ENCODE assay signal across 15 cellular contexts in the genomic region with DNA sequence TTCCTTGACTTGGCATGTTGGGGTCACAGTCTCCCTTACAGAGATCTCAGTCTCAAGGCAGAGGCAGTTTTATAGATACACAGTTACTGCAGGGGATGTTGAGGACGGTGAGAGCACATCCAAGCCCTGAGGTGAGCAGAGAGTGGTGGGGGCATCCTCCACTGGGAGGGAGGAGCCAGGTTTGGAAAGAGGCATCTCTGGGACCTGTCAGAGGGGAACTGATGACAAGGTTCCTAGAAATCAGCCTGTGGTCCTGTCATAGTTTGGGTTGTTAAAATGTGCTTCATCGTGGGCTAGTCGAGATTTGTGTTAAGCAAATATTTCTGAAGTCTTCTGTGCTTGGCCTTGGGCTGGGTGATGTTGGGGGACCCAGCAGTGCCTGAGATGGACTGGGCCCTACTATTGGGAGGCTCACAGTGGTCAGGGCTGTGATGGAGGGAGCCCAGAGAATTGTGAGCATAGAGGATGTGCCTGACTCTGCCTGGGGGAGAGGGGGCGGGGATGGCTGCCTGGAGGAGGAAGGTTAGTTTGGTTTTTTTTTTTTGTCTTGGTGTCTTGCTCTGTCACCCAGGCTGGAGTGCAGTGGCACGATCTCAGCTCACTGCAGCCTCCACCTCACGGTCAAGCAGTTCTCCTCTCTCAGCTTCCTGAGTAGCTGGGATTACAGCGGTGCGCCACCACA. TPM values are rescaled to one million over a fixed set of nuclear protein-coding genes. Genes with fewer than 3 reads are reported as not detected.
DNase-seq lines count a peak whose midpoint lies in the region; ATAC-seq and TF ChIP-seq lines count a peak whose summit lies in the region.
"Had no signal": no experiment of that assay in that cellular context is flagged by ENCODE, and none has a peak within 500 bp of the region (broad histone marks: within the 10 kb centered on the region; RNA-seq: fewer than 3 reads in every experiment).

No MANE protein-coding gene starts in this region.

- peaks cover 41% of the 10 kb centered on the region for H3K36me3 Mint-ChIP-seq in activated T-cell treated with anti-CD3 and anti-CD28 coated beads, Interleukin-2, amount 50 U/mL, for 4 hours (ENCODE audit: insufficient read depth)
- H3K36me3 Mint-ChIP-seq in central memory CD8-positive, alpha-beta T cell (ENCODE audit: insufficient read depth): peaks cover 45% of the 10 kb centered on the region
- peaks cover 100% of the 10 kb centered on the region for H3K36me3 Mint-ChIP-seq in stimulated activated effector memory CD8-positive, alpha-beta T cell treated with anti-CD3 and anti-CD28 coated beads, Interleukin-12 subunit alpha, Interleukin-12 subunit beta, amount 100 ng/mL, for 72 hours

- no peak for TF ChIP-seq CTCF in SU-DHL-6 (IDR thresholded peaks at IDR 0.05; ENCODE audit: insufficient read depth, low read length, poor library complexity, severe bottlenecking)

- H3K4me3 ChIP-seq in SU-DHL-6 (ENCODE audit: insufficient read depth, low read length, poor library complexity, severe bottlenecking): no peak overlapping the region
- H3K4me3 ChIP-seq: lung had no signal

- peak overlapping the region; percentile 77 for H3K27ac ChIP-seq in SU-DHL-6 (ENCODE audit: low read depth, low read length)

- peak overlapping the region; percentile 98 for H3K4me3 Mint-ChIP-seq in activated T-cell treated with anti-CD3 and anti-CD28 coated beads, Interleukin-2, amount 50 U/mL, for 4 hours
- H3K4me3 Mint-ChIP-seq in central memory CD8-positive, alpha-beta T cell: peak overlapping the region; percentile 98
- peak overlapping the region; percentile 94 for H3K4me3 Mint-ChIP-seq in stimulated activated effector memory CD8-positive, alpha-beta T cell treated with anti-CD3 and anti-CD28 coated beads, Interleukin-12 subunit alpha, Interleukin-12 subunit beta, amount 100 ng/mL, for 72 hours

- H3K27me3 ChIP-seq in SU-DHL-6 (ENCODE audit: low read length): no peaks in the 10 kb centered on the region

- H4K20me1 ChIP-seq in SU-DHL-6 (ENCODE audit: low read depth, low read length): no peaks in the 10 kb centered on the region; the same call in 1 of the 2 replicates

- H2AFZ ChIP-seq in SU-DHL-6 (ENCODE audit: low read depth, low read length, severe bottlenecking): no peak overlapping the region

- peaks cover 7% of the 10 kb centered on the region; the same call in 1 of the 2 replicates for H3F3A ChIP-seq in SU-DHL-6 (ENCODE audit: insufficient read depth)

- H3K9me2 ChIP-seq in SU-DHL-6 (replicated peaks; ENCODE audit: insufficient read depth, low read length): no peaks in the 10 kb centered on the region

- H3K79me2 ChIP-seq in SU-DHL-6 (ENCODE audit: insufficient read depth, low read length): peaks cover 95% of the 10 kb centered on the region

- H3K4me2 ChIP-seq in SU-DHL-6 (ENCODE audit: low read depth, low read length, poor library complexity, severe bottlenecking): peak overlapping the region; percentile 97

- no peak for ATAC-seq in activated T-cell treated with anti-CD3 and anti-CD28 coated beads, Interleukin-2, amount 50 U/mL, for 4 hours
- no peak for ATAC-seq in central memory CD8-positive, alpha-beta T cell (replicated peaks; ENCODE audit: extremely low read depth, poor library complexity, severe bottlenecking)
- no peak for ATAC-seq in stimulated activated effector memory CD8-positive, alpha-beta T cell treated with anti-CD3 and anti-CD28 coated beads, Interleukin-12 subunit alpha, Interleukin-12 subunit beta, amount 100 ng/mL, for 72 hours
- no peak for ATAC-seq in Right ventricle myocardium inferior

- DNase-seq in activated T-cell treated with anti-CD3 and anti-CD28 coated beads, Interleukin-2, amount 50 U/mL, for 4 hours: no peak
- DNase-seq in activated T-cell treated with anti-CD3 and anti-CD28 coated beads, Interleukin-2, amount 50 U/mL, for 1 hour: no peak
- DNase-seq in central memory CD8-positive, alpha-beta T cell (ENCODE audit: low spot score in 2 of 2): no peak
- DNase-seq in stimulated activated effector memory CD8-positive, alpha-beta T cell treated with anti-CD3 and anti-CD28 coated beads, Interleukin-12 subunit alpha, Interleukin-12 subunit beta, amount 100 ng/mL, for 72 hours (ENCODE audit: low spot score in 2 of 2): no peak
- no peak for DNase-seq in islet precursor cell
- DNase-seq in NCI-H2107 (lab: John Stamatoyannopoulos, UW): no peak
- DNase-seq in Right ventricle myocardium inferior (ENCODE audit: missing footprints): no peak
- DNase-seq: activated CD4-positive, CD25-positive, alpha-beta regulatory T cell; foreskin melanocyte; KG1; NCI-H1436 treated with DMSO at 0.1 percent for 48 hours; PC-3; stimulated activated CD4-positive, alpha-beta T cell treated with anti-CD3 and anti-CD28 coated beads, Interleukin-4, amount 100 ng/mL, for 4 hours had no signal

- H3K27me3 Mint-ChIP-seq in activated T-cell treated with anti-CD3 and anti-CD28 coated beads, Interleukin-2, amount 50 U/mL, for 4 hours (ENCODE audit: low read depth): no peaks in the 10 kb centered on the region
- H3K27me3 Mint-ChIP-seq in central memory CD8-positive, alpha-beta T cell: no peaks in the 10 kb centered on the region

- H3K9me3 Mint-ChIP-seq in activated T-cell treated with anti-CD3 and anti-CD28 coated beads, Interleukin-2, amount 50 U/mL, for 4 hours: no peaks in the 10 kb centered on the region
- no peaks in the 10 kb centered on the region for H3K9me3 Mint-ChIP-seq in central memory CD8-positive, alpha-beta T cell
- no peaks in the 10 kb centered on the region for H3K9me3 Mint-ChIP-seq in stimulated activated effector memory CD8-positive, alpha-beta T cell treated with anti-CD3 and anti-CD28 coated beads, Interleukin-12 subunit alpha, Interleukin-12 subunit beta, amount 100 ng/mL, for 72 hours

- H3K36me3 ChIP-seq in SU-DHL-6 (ENCODE audit: low read length): no peaks in the 10 kb centered on the region

- peak overlapping the region; percentile 100 for H3K27ac Mint-ChIP-seq in central memory CD8-positive, alpha-beta T cell (ENCODE audit: low read depth)
- peak overlapping the region; percentile 99 for H3K27ac Mint-ChIP-seq in stimulated activated effector memory CD8-positive, alpha-beta T cell treated with anti-CD3 and anti-CD28 coated beads, Interleukin-12 subunit alpha, Interleukin-12 subunit beta, amount 100 ng/mL, for 72 hours

- peaks cover 69% of the 10 kb centered on the region for H3K4me1 Mint-ChIP-seq in activated T-cell treated with anti-CD3 and anti-CD28 coated beads, Interleukin-2, amount 50 U/mL, for 4 hours (ENCODE audit: low read depth)
- peaks cover 81% of the 10 kb centered on the region for H3K4me1 Mint-ChIP-seq in central memory CD8-positive, alpha-beta T cell
- H3K4me1 Mint-ChIP-seq in stimulated activated effector memory CD8-positive, alpha-beta T cell treated with anti-CD3 and anti-CD28 coated beads, Interleukin-12 subunit alpha, Interleukin-12 subunit beta, amount 100 ng/mL, for 72 hours: peaks cover 78% of the 10 kb centered on the region

- no peaks in the 10 kb centered on the region for H3K9me3 ChIP-seq in SU-DHL-6 (ENCODE audit: insufficient read depth, low read length)

- H3K9ac ChIP-seq in SU-DHL-6 (ENCODE audit: low read length): peak overlapping the region; percentile 100

- intact Hi-C loops in Right ventricle myocardium inferior (cut with DNase I): loop anchor here (10.0 kb wide), 1 partner anchor 86 kb away; the partner anchor contains the start of gene EID2B

RNA-seq across cellular contexts. Expression of gene SUPT5H, which starts 3.9 kb away (rescaled TPM):
- total RNA-seq in activated T-cell treated with anti-CD3 and anti-CD28 coated beads, Interleukin-2, amount 50 U/mL, for 4 hours: 100 to 1,000 TPM; 193 to 201 (median 197) TPM
- 80.6 TPM for total RNA-seq in Right ventricle myocardium inferior

RNA-seq across cellular contexts. Expression of gene RPS16, which starts 13.5 kb away (rescaled TPM):
- 1,000 to 10,000 TPM; 3,250 to 3,505 (median 3,474) TPM for total RNA-seq in activated T-cell treated with anti-CD3 and anti-CD28 coated beads, Interleukin-2, amount 50 U/mL, for 4 hours
- 1,258 TPM for total RNA-seq in Right ventricle myocardium inferior

RNA-seq across cellular contexts. Expression of gene TIMM50, which starts 31.4 kb away (rescaled TPM):
- 100 to 1,000 TPM; 192 to 211 (median 195) TPM for total RNA-seq in activated T-cell treated with anti-CD3 and anti-CD28 coated beads, Interleukin-2, amount 50 U/mL, for 4 hours
- total RNA-seq in Right ventricle myocardium inferior: 75.9 TPM

RNA-seq across cellular contexts. Expression of gene PLEKHG2, which starts 36.8 kb away (rescaled TPM):
- total RNA-seq in activated T-cell treated with anti-CD3 and anti-CD28 coated beads, Interleukin-2, amount 50 U/mL, for 4 hours: 10 to 100 TPM; 22.0 to 23.7 (median 22.0) TPM
- 10.4 TPM for total RNA-seq in Right ventricle myocardium inferior

RNA-seq across cellular contexts. Expression of gene ZFP36, which starts 42.6 kb away (rescaled TPM):
- total RNA-seq in activated T-cell treated with anti-CD3 and anti-CD28 coated beads, Interleukin-2, amount 50 U/mL, for 4 hours: 10 to 100 TPM; 39.5 to 50.8 (median 43.7) TPM
- 48.7 TPM for total RNA-seq in Right ventricle myocardium inferior
